ENCODE assay signal across 30 cellular contexts in the genomic region with DNA sequence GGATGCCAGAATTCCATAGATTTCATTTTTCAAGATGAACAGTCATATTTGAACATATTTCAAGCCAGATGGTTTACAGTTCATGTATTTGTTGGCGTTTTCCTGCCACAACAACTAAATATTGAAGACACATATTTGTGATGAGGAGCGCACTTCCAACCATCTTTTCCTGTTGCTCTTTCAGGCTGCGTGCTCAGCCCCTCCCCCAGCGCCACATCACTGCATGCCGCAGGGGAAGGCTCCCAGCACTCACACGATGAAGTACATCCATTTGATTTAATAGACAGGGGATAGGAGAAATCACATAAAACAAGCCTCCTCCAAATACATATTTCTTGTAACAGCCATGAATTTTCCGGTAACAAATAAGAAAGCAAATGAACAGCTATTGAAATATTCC. TPM values are rescaled to one million over a fixed set of nuclear protein-coding genes. Genes with fewer than 3 reads are reported as not detected.
DNase-seq lines count a peak whose midpoint lies in the region; ATAC-seq and TF ChIP-seq lines count a peak whose summit lies in the region.
"Had no signal": no experiment of that assay in that cellular context is flagged by ENCODE, and none has a peak within 500 bp of the region (broad histone marks: within the 10 kb centered on the region; RNA-seq: fewer than 3 reads in every experiment).

No MANE protein-coding gene starts in this region.

- TF ChIP-seq POLR2A in ovary (IDR thresholded peaks at IDR 0.05) = no peak

- in situ Hi-C loops in GM13977 (cut with MboI; ENCODE audit: low pct_unique_long_range_greater_than_20kb, low sequenced_read_pairs, unreplicated experiment) = no loop called here

- no peak overlapping the region for H3K4me3 ChIP-seq in ovary
- H3K4me3 ChIP-seq: heart left ventricle, suprapubic skin, vagina had no signal

- TF ChIP-seq CTCF in ovary (IDR thresholded peaks at IDR 0.05) (no peak), GM13977 (IDR thresholded peaks at IDR 0.05; ENCODE audit: extremely low read depth, insufficient read depth, missing control alignments) (no peak)

- H3K36me3 ChIP-seq in ovary = no peaks in the 10 kb centered on the region
- H3K36me3 ChIP-seq: heart left ventricle, sigmoid colon, suprapubic skin, vagina had no signal

- intact Hi-C loops in ovary (cut with DNase I) = no loop called here

- ATAC-seq in HG02870 (IDR thresholded peaks at IDR 0.05; ENCODE audit: unreplicated experiment) = no peak
- no peak for ATAC-seq in HG03457 (IDR thresholded peaks at IDR 0.05; ENCODE audit: unreplicated experiment)
- ATAC-seq: foreskin keratinocyte; heart left ventricle; stimulated activated memory B cell treated with anti-CD40 and anti-IgM and Interleukin-4, amounts not matched to agents 10 μg/mL and 1 μg/mL and 100 μg/mL, for 72 hours had no signal

- DNase-seq in AG08396 (ENCODE audit: low spot score) = peak; percentile 57
- DNase-seq in RPMI7951 (ENCODE audit: low read depth) = peak; percentile 39
- peak; percentile 66 for DNase-seq in fibroblast of peridontal ligament (ENCODE audit: extremely low read depth)
- peak in 4 of 5 donors; percentile 24 to 45 (median 38) for DNase-seq in ovary
- no peak for DNase-seq in ureter (ENCODE audit: low spot score)
- DNase-seq in GM13977 (ENCODE audit: low spot score) = no peak
- DNase-seq: activated CD4-positive, alpha-beta T cell treated with anti-CD3 and anti-CD28 coated beads for 4 hours; activated CD8-positive, alpha-beta memory T cell treated with anti-CD3 and anti-CD28 coated beads for 24 hours; activated gamma-delta T cell; C1 segment of cervical spinal cord; cerebellar nuclear complex; COR-L47; DMS53; foreskin keratinocyte; heart left ventricle; mammary epithelial cell; NCI-H1436; NCI-H2081 treated with DMSO at 0.1 percent for 48 hours; sigmoid colon; stimulated activated CD4-positive, alpha-beta T cell treated with anti-CD3 and anti-CD28 coated beads, Interleukin-4, amount 100 ng/mL, for 4 hours had no signal

- H3K4me1 ChIP-seq in ovary (ENCODE audit: insufficient read depth) = no peaks in the 10 kb centered on the region
- H3K4me1 ChIP-seq: foreskin keratinocyte, heart left ventricle, sigmoid colon, suprapubic skin, vagina had no signal

- no peaks in the 10 kb centered on the region for H3K9me3 ChIP-seq in ovary
- H3K9me3 ChIP-seq: suprapubic skin, vagina had no signal

- no peak overlapping the region for H3K27ac ChIP-seq in ovary
- H3K27ac ChIP-seq: foreskin keratinocyte, heart left ventricle, HL-60, sigmoid colon, suprapubic skin, vagina had no signal

- TF ChIP-seq EP300 in ovary (IDR thresholded peaks at IDR 0.05) = no peak

- WGBS in ovary, 3 donors = 20 to 54% (median 28%) methylated on average over 7 of the region's 7 CpGs

- H3K27me3 ChIP-seq in ovary = no peaks in the 10 kb centered on the region
- H3K27me3 ChIP-seq: foreskin keratinocyte, sigmoid colon, vagina had no signal

RNA-seq across cellular contexts. Expression of gene NOX3, which starts 6.0 kb away (rescaled TPM):
- not detected in 2 replicates for total RNA-seq in RPMI7951 (2014; rRNA removed; shearing (Covaris generic))
- total RNA-seq in ovary (not detected), ureter (not detected)
- polyA plus RNA-seq in ovary = not detected
- total RNA-seq: A673; endothelial cell of umbilical vein; foreskin keratinocyte; heart left ventricle; mammary epithelial cell; progenitor cell of endocrine pancreas; sigmoid colon; suprapubic skin; T-helper 2 cell treated with Interferon-gamma antibody and Interleukin-4, amounts not matched to agents 100 ng/mL and 5 ng/mL, for 36 hours; vagina had no signal
- polyA plus RNA-seq: endothelial cell of umbilical vein, foreskin keratinocyte, heart left ventricle, mammary epithelial cell, sigmoid colon had no signal

Comparison
In these comparisons a context has a peak if more than half of its experiments do, and no peak if none do; other contexts are left out.
1. DNase-seq: peak in AG08396 (single experiment), RPMI7951 (single experiment), fibroblast of peridontal ligament (single experiment) and ovary (4 of 5); none in ureter (single experiment) and GM13977 (single experiment).